17 cellular contexts compared by ENCODE assay signal in the genomic region with DNA sequence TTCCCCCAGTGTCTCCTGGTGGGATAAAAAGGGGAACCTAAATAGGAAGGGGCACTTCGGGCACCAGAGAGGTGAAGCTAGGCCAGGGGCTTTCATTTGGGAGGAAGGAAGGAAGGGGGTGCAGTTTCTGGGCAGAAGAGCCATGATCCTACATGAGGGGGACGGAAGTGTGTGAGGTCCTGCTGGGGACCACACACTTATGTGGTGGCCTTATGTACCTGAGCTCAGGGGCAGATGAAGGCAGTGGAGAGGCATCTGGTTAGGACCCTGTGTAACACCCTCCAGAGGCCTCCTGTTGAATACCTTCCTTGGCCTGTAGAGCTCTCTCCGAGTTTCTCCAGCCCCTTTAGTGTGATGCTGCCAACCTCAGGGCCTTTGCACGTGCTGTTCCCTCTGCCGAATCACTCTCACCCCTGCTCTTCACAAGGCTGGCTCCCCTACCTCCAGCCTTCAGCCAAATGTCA. TPM values are rescaled to one million over a fixed set of nuclear protein-coding genes. Genes with fewer than 3 reads are reported as not detected.
DNase-seq lines count a peak whose midpoint lies in the region; ATAC-seq, FAIRE-seq and TF ChIP-seq lines count a peak whose summit lies in the region.
"Had no signal": no experiment of that assay in that cellular context is flagged by ENCODE, and none has a peak within 500 bp of the region (broad histone marks: within the 10 kb centered on the region; RNA-seq: fewer than 3 reads in every experiment).

No MANE protein-coding gene starts in this region.

- no peak for ATAC-seq in stimulated activated effector memory CD8-positive, alpha-beta T cell treated with anti-CD3 and anti-CD28 coated beads, Interleukin-12 subunit alpha, Interleukin-12 subunit beta, amount 100 ng/mL, for 72 hours
- ATAC-seq: HCT116 had no signal

- no peaks in the 10 kb centered on the region for H3K36me3 ChIP-seq in HUES48 (ENCODE audit: control insufficient read depth, insufficient read depth, low read length)
- H3K36me3 ChIP-seq in CD8-positive, alpha-beta memory T cell (ENCODE audit: insufficient read depth, low read length) = no peaks in the 10 kb centered on the region
- H3K36me3 ChIP-seq: MG63 had no signal

- no peak overlapping the region for H3K9ac ChIP-seq in HUES48 (ENCODE audit: low read depth, low read length)

- no peaks in the 10 kb centered on the region for H3K27me3 ChIP-seq in HUES48 (ENCODE audit: control insufficient read depth, insufficient read depth, low read length)
- no peaks in the 10 kb centered on the region for H3K27me3 ChIP-seq in CD8-positive, alpha-beta memory T cell (ENCODE audit: insufficient read depth, low read length, poor library complexity, severe bottlenecking)

- H3K4me3 ChIP-seq in HUES48 (ENCODE audit: low read depth, low read length) = no peak overlapping the region
- no peak overlapping the region for H3K4me3 ChIP-seq in CD8-positive, alpha-beta memory T cell (ENCODE audit: low read length)
- H3K4me3 ChIP-seq: MG63, PC-9 had no signal

- CTCF ChIA-PET in activated naive CD4-positive, alpha-beta T cell treated with anti-CD3 and anti-CD28 coated beads, Interleukin-2, amount 10 ng/mL, durations not matched to agents 7 days and 5 days (lab: Charles Lee) = interaction anchor here (0.9 to 4.0 kb wide), 5 partner anchors 12 to 68 kb away, joined by 3 to 21 read pairs (median 3); no protein-coding TSS in a partner anchor
- CTCF ChIA-PET in CD8-positive, alpha-beta memory T cell (lab: Charles Lee) = no interaction called here

- peaks cover 14% of the 10 kb centered on the region for H3K4me1 ChIP-seq in HUES48 (ENCODE audit: control insufficient read depth, insufficient read depth, low read length)
- no peaks in the 10 kb centered on the region for H3K4me1 ChIP-seq in CD8-positive, alpha-beta memory T cell (ENCODE audit: insufficient read depth, low read length)

- FAIRE-seq in HTR-8/SVneo (lab: Jason Lieb, UNC) = no peak
- FAIRE-seq: A204.1 had no signal

- peak overlapping the region; percentile 82 for H3K27ac ChIP-seq in HUES48 (ENCODE audit: low read depth, low read length)
- H3K27ac ChIP-seq in CD8-positive, alpha-beta memory T cell (ENCODE audit: low read depth, low read length) = no peak overlapping the region
- H3K27ac ChIP-seq: PC-9 had no signal

- no peaks in the 10 kb centered on the region for H3K27me3 Mint-ChIP-seq in activated naive CD4-positive, alpha-beta T cell treated with anti-CD3 and anti-CD28 coated beads, Interleukin-2, amount 50 U/mL, for 24 hours
- H3K27me3 Mint-ChIP-seq in activated naive CD4-positive, alpha-beta T cell treated with anti-CD3 and anti-CD28 coated beads, Interleukin-2, amount 10 ng/mL, durations not matched to agents 7 days and 5 days = peaks cover 46% of the 10 kb centered on the region
- peaks cover 45% of the 10 kb centered on the region for H3K27me3 Mint-ChIP-seq in endothelial cell (ENCODE audit: unreplicated experiment)
- H3K27me3 Mint-ChIP-seq in CD8-positive, alpha-beta memory T cell = peaks cover 0 to 4% of the 10 kb centered on the region in 2 donors

- peak overlapping the region; percentile 57 for H3K27ac Mint-ChIP-seq in activated naive CD4-positive, alpha-beta T cell treated with anti-CD3 and anti-CD28 coated beads, Interleukin-2, amount 50 U/mL, for 24 hours
- H3K27ac Mint-ChIP-seq in activated naive CD4-positive, alpha-beta T cell treated with anti-CD3 and anti-CD28 coated beads, Interleukin-2, amount 10 ng/mL, durations not matched to agents 7 days and 5 days = no peak overlapping the region
- peak overlapping the region; percentile 61 for H3K27ac Mint-ChIP-seq in endothelial cell (ENCODE audit: unreplicated experiment)
- peak overlapping the region; percentile 11 for H3K27ac Mint-ChIP-seq in stimulated activated effector memory CD8-positive, alpha-beta T cell treated with anti-CD3 and anti-CD28 coated beads, Interleukin-12 subunit alpha, Interleukin-12 subunit beta, amount 100 ng/mL, for 72 hours
- peak overlapping the region in 2 of 8 donors; percentile 28 to 35 for H3K27ac Mint-ChIP-seq in CD8-positive, alpha-beta memory T cell
- H3K27ac Mint-ChIP-seq: CD14-positive monocyte had no signal

- no peaks in the 10 kb centered on the region for H3K4me1 Mint-ChIP-seq in activated naive CD4-positive, alpha-beta T cell treated with anti-CD3 and anti-CD28 coated beads, Interleukin-2, amount 50 U/mL, for 24 hours
- no peaks in the 10 kb centered on the region for H3K4me1 Mint-ChIP-seq in activated naive CD4-positive, alpha-beta T cell treated with anti-CD3 and anti-CD28 coated beads, Interleukin-2, amount 10 ng/mL, durations not matched to agents 7 days and 5 days
- peaks cover 17% of the 10 kb centered on the region for H3K4me1 Mint-ChIP-seq in endothelial cell (ENCODE audit: unreplicated experiment)
- H3K4me1 Mint-ChIP-seq in stimulated activated effector memory CD8-positive, alpha-beta T cell treated with anti-CD3 and anti-CD28 coated beads, Interleukin-12 subunit alpha, Interleukin-12 subunit beta, amount 100 ng/mL, for 72 hours = no peaks in the 10 kb centered on the region
- H3K4me1 Mint-ChIP-seq in CD8-positive, alpha-beta memory T cell = no peaks in the 10 kb centered on the region
- H3K4me1 Mint-ChIP-seq: CD14-positive monocyte had no signal

- TF ChIP-seq CTCF in endothelial cell (IDR thresholded peaks at IDR 0.05; ENCODE audit: unreplicated experiment) = no peak

- POLR2A ChIA-PET in CD8-positive, alpha-beta memory T cell (lab: Charles Lee) = no interaction called here

- no peaks in the 10 kb centered on the region for H3K9me3 Mint-ChIP-seq in activated naive CD4-positive, alpha-beta T cell treated with anti-CD3 and anti-CD28 coated beads, Interleukin-2, amount 50 U/mL, for 24 hours
- no peaks in the 10 kb centered on the region for H3K9me3 Mint-ChIP-seq in activated naive CD4-positive, alpha-beta T cell treated with anti-CD3 and anti-CD28 coated beads, Interleukin-2, amount 10 ng/mL, durations not matched to agents 7 days and 5 days
- no peaks in the 10 kb centered on the region for H3K9me3 Mint-ChIP-seq in endothelial cell (ENCODE audit: unreplicated experiment)
- no peaks in the 10 kb centered on the region for H3K9me3 Mint-ChIP-seq in stimulated activated effector memory CD8-positive, alpha-beta T cell treated with anti-CD3 and anti-CD28 coated beads, Interleukin-12 subunit alpha, Interleukin-12 subunit beta, amount 100 ng/mL, for 72 hours
- H3K9me3 Mint-ChIP-seq in CD8-positive, alpha-beta memory T cell = no peaks in the 10 kb centered on the region
- H3K9me3 Mint-ChIP-seq: CD14-positive monocyte had no signal

- no peaks in the 10 kb centered on the region for H3K36me3 Mint-ChIP-seq in activated naive CD4-positive, alpha-beta T cell treated with anti-CD3 and anti-CD28 coated beads, Interleukin-2, amount 50 U/mL, for 24 hours
- no peaks in the 10 kb centered on the region for H3K36me3 Mint-ChIP-seq in activated naive CD4-positive, alpha-beta T cell treated with anti-CD3 and anti-CD28 coated beads, Interleukin-2, amount 10 ng/mL, durations not matched to agents 7 days and 5 days
- peaks cover 3% of the 10 kb centered on the region for H3K36me3 Mint-ChIP-seq in endothelial cell (ENCODE audit: low read depth, unreplicated experiment)
- no peaks in the 10 kb centered on the region for H3K36me3 Mint-ChIP-seq in stimulated activated effector memory CD8-positive, alpha-beta T cell treated with anti-CD3 and anti-CD28 coated beads, Interleukin-12 subunit alpha, Interleukin-12 subunit beta, amount 100 ng/mL, for 72 hours
- no peaks in the 10 kb centered on the region for H3K36me3 Mint-ChIP-seq in CD8-positive, alpha-beta memory T cell
- H3K36me3 Mint-ChIP-seq: CD14-positive monocyte had no signal

- no peak overlapping the region for H3K4me3 Mint-ChIP-seq in activated naive CD4-positive, alpha-beta T cell treated with anti-CD3 and anti-CD28 coated beads, Interleukin-2, amount 50 U/mL, for 24 hours
- no peak overlapping the region for H3K4me3 Mint-ChIP-seq in activated naive CD4-positive, alpha-beta T cell treated with anti-CD3 and anti-CD28 coated beads, Interleukin-2, amount 10 ng/mL, durations not matched to agents 7 days and 5 days
- H3K4me3 Mint-ChIP-seq in endothelial cell (ENCODE audit: unreplicated experiment) = peak overlapping the region; percentile 61
- H3K4me3 Mint-ChIP-seq in stimulated activated effector memory CD8-positive, alpha-beta T cell treated with anti-CD3 and anti-CD28 coated beads, Interleukin-12 subunit alpha, Interleukin-12 subunit beta, amount 100 ng/mL, for 72 hours = no peak overlapping the region
- H3K4me3 Mint-ChIP-seq in CD8-positive, alpha-beta memory T cell = no peak overlapping the region
- H3K4me3 Mint-ChIP-seq: CD14-positive monocyte had no signal

- DNase-seq in activated naive CD4-positive, alpha-beta T cell treated with anti-CD3 and anti-CD28 coated beads, Interleukin-2, amount 10 ng/mL, durations not matched to agents 7 days and 5 days = no peak
- DNase-seq in endothelial cell (ENCODE audit: low spot score) = no peak
- DNase-seq in stimulated activated effector memory CD8-positive, alpha-beta T cell treated with anti-CD3 and anti-CD28 coated beads, Interleukin-12 subunit alpha, Interleukin-12 subunit beta, amount 100 ng/mL, for 72 hours (ENCODE audit: low spot score in 2 of 2) = no peak
- DNase-seq in CD8-positive, alpha-beta memory T cell = no peak
- no peak for DNase-seq in cerebellum (ENCODE audit: low spot score)
- no peak for DNase-seq in HTR-8/SVneo (ENCODE audit: insufficient read length, low spot score)
- DNase-seq: MG63, NCI-H1092 treated with DMSO at 0.1 percent for 48 hours, NCI-H1694 treated with DMSO at 0.1 percent for 48 hours, NCI-H446, NCI-H748 treated with DMSO at 0.1 percent for 48 hours, PC-9 had no signal

- no peaks in the 10 kb centered on the region for H3K9me3 ChIP-seq in HUES48 (ENCODE audit: control insufficient read depth, insufficient read depth, low read length)
- H3K9me3 ChIP-seq in CD8-positive, alpha-beta memory T cell (ENCODE audit: low read length) = no peaks in the 10 kb centered on the region
- H3K9me3 ChIP-seq: MG63 had no signal

RNA-seq across cellular contexts. Expression of gene IGFBP4, which starts 21.2 kb away (rescaled TPM):
- total RNA-seq in endothelial cell (ENCODE audit: unreplicated experiment) = 1,531 TPM
- 1 to 10 TPM; 3.0 to 3.2 TPM for total RNA-seq in CD8-positive, alpha-beta memory T cell
- 21.4 TPM for polyA plus RNA-seq in CD8-positive, alpha-beta memory T cell
- total RNA-seq in cerebellum = 14.5 TPM

RNA-seq across cellular contexts. Expression of gene TNS4, which starts 37.0 kb away (rescaled TPM):
- 0.08 TPM for total RNA-seq in endothelial cell (ENCODE audit: unreplicated experiment)
- total RNA-seq in CD8-positive, alpha-beta memory T cell = 1 to 10 TPM; 3.1 TPM
- 0.41 TPM for polyA plus RNA-seq in CD8-positive, alpha-beta memory T cell
- not detected for total RNA-seq in cerebellum
- polyA plus RNA-seq: CD14-positive monocyte had no signal

RNA-seq across cellular contexts. Expression of gene TOP2A, which starts 46.7 kb away (rescaled TPM):
- total RNA-seq in endothelial cell (ENCODE audit: unreplicated experiment) (28.3 TPM), cerebellum (58.3 TPM)
- total RNA-seq in CD8-positive, alpha-beta memory T cell = 100 to 1,000 TPM; 138 to 143 TPM
- 0.86 TPM for polyA plus RNA-seq in CD8-positive, alpha-beta memory T cell

Comparison
In these comparisons a context has a peak if more than half of its experiments do, and no peak if none do; other contexts are left out.
1. RNA of gene IGFBP4, which starts 21.2 kb away (total RNA-seq): 1,531 TPM in endothelial cell (single experiment); 14.5 TPM in cerebellum (single experiment) and 3.0 to 3.2 TPM in CD8-positive, alpha-beta memory T cell; every median in the first group is over 10 times any median in the second.